11 cellular contexts compared by ENCODE assay signal in the genomic region with DNA sequence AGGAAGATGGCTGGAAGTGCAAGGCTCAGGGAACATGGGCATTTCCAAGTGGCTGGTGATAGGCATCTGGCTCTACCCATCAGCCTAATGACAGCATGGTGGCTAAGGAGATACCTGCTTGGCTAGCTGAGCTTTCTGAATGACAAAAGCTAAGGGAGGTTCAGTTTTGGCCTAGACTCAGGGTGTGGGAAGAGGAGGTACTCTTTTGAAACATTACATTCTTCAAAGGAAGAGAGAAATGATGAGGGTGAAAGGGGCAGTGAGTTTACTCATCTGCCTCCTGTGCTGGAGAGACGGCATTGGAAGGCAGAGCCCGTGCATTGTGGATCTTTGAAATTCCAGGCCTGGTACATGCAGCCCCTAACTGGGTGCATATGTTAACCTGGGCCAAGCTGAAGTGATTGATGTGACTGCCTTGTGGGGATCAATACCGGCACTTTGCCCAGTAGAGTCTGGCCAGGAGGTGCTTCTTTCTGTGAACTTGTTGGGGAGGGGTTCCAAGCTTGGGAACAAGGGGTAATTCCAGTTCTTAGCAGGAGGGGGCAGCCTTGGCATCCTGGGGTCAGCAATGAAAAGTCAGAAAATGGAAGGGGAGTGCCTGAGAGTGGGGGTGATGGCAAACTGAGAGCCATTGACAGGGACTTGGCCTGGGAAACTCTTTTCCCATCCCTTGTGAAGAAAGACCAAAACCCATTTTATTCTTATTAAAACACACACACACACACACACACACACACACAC.
DNase-seq lines count a peak whose midpoint lies in the region; ATAC-seq and TF ChIP-seq lines count a peak whose summit lies in the region.
"Had no signal": no experiment of that assay in that cellular context is flagged by ENCODE, and none has a peak within 500 bp of the region (broad histone marks: within the 10 kb centered on the region; RNA-seq: fewer than 3 reads in every experiment).

No MANE protein-coding gene starts in this region.

- H3K9me3 ChIP-seq in NT2/D1 (ENCODE audit: insufficient read depth, low read length) = no peaks in the 10 kb centered on the region
- H3K9me3 ChIP-seq: gastrocnemius medialis had no signal

- H3K36me3 Mint-ChIP-seq in activated T-helper 2 cell treated with anti-CD3 and anti-CD28 coated beads, Interferon-gamma antibody, Interleukin-2, Interleukin-4, amounts not matched to agents 10 μg/mL and 5 μg/mL and 100 μg/mL, durations not matched to agents 14 hours and 24 hours and 36 hours (ENCODE audit: low read depth) = no peaks in the 10 kb centered on the region
- H3K36me3 Mint-ChIP-seq: naive thymus-derived CD8-positive, alpha-beta T cell had no signal

- no peaks in the 10 kb centered on the region for H3K36me3 ChIP-seq in NT2/D1 (ENCODE audit: insufficient read depth, insufficient read length, low read length)
- H3K36me3 ChIP-seq: gastrocnemius medialis had no signal

- H3K27ac Mint-ChIP-seq in activated T-helper 2 cell treated with anti-CD3 and anti-CD28 coated beads, Interferon-gamma antibody, Interleukin-2, Interleukin-4, amounts not matched to agents 10 μg/mL and 5 μg/mL and 100 μg/mL, durations not matched to agents 14 hours and 24 hours and 36 hours = no peak overlapping the region
- H3K27ac Mint-ChIP-seq: naive thymus-derived CD8-positive, alpha-beta T cell had no signal

- peaks cover 1% of the 10 kb centered on the region for H3K27me3 Mint-ChIP-seq in activated T-helper 2 cell treated with anti-CD3 and anti-CD28 coated beads, Interferon-gamma antibody, Interleukin-2, Interleukin-4, amounts not matched to agents 10 μg/mL and 5 μg/mL and 100 μg/mL, durations not matched to agents 14 hours and 24 hours and 36 hours (ENCODE audit: low read depth)

- H3K27me3 ChIP-seq in NT2/D1 (ENCODE audit: insufficient read depth, insufficient read length) = no peaks in the 10 kb centered on the region
- H3K27me3 ChIP-seq: gastrocnemius medialis had no signal

- H3K4me3 ChIP-seq in NT2/D1 (ENCODE audit: insufficient read length, low read depth) (no peak overlapping the region), fibroblast of mammary gland (ENCODE audit: control insufficient read depth, low read depth, low read length) (no peak overlapping the region)
- H3K4me3 ChIP-seq: gastrocnemius medialis had no signal

- TF ChIP-seq CTCF in GM13977 (IDR thresholded peaks at IDR 0.05; ENCODE audit: extremely low read depth, insufficient read depth, missing control alignments) (peak; percentile 55), fibroblast of mammary gland (conservative IDR thresholded peaks at IDR 0.05; ENCODE audit: control insufficient read depth, insufficient read depth, low read depth, low read length) (peak; percentile 43)

- intact Hi-C loops in activated T-helper 2 cell treated with anti-CD3 and anti-CD28 coated beads, Interferon-gamma antibody, Interleukin-2, Interleukin-4, amounts not matched to agents 10 μg/mL and 5 μg/mL and 100 μg/mL, durations not matched to agents 14 hours and 24 hours and 36 hours (cut with micrococcal nuclease) = loop anchor here (2.0 to 10.0 kb wide), 3 partner anchors 25 to 797 kb away; no protein-coding TSS in a partner anchor

- no peaks in the 10 kb centered on the region for H3K4me1 ChIP-seq in NT2/D1 (ENCODE audit: insufficient read depth, insufficient read length)
- H3K4me1 ChIP-seq: gastrocnemius medialis had no signal

- H3K9ac ChIP-seq in NT2/D1 (ENCODE audit: insufficient read length, low read depth) = no peak overlapping the region

- H3K9me3 Mint-ChIP-seq in activated T-helper 2 cell treated with anti-CD3 and anti-CD28 coated beads, Interferon-gamma antibody, Interleukin-2, Interleukin-4, amounts not matched to agents 10 μg/mL and 5 μg/mL and 100 μg/mL, durations not matched to agents 14 hours and 24 hours and 36 hours = no peaks in the 10 kb centered on the region
- H3K9me3 Mint-ChIP-seq: naive thymus-derived CD8-positive, alpha-beta T cell had no signal

- in situ Hi-C loops in GM13977 (cut with MboI; ENCODE audit: low pct_unique_long_range_greater_than_20kb, low sequenced_read_pairs, unreplicated experiment) = no loop called here

- peaks cover 44% of the 10 kb centered on the region for H3K4me1 Mint-ChIP-seq in activated T-helper 2 cell treated with anti-CD3 and anti-CD28 coated beads, Interferon-gamma antibody, Interleukin-2, Interleukin-4, amounts not matched to agents 10 μg/mL and 5 μg/mL and 100 μg/mL, durations not matched to agents 14 hours and 24 hours and 36 hours (ENCODE audit: low read depth)

- ATAC-seq in GM18861 (IDR thresholded peaks at IDR 0.05; ENCODE audit: unreplicated experiment) = no peak
- ATAC-seq: gastrocnemius medialis; naive thymus-derived CD8-positive, alpha-beta T cell had no signal

- no peak overlapping the region for H3K4me3 Mint-ChIP-seq in activated T-helper 2 cell treated with anti-CD3 and anti-CD28 coated beads, Interferon-gamma antibody, Interleukin-2, Interleukin-4, amounts not matched to agents 10 μg/mL and 5 μg/mL and 100 μg/mL, durations not matched to agents 14 hours and 24 hours and 36 hours (ENCODE audit: low read depth)
- H3K4me3 Mint-ChIP-seq: naive thymus-derived CD8-positive, alpha-beta T cell had no signal

- DNase-seq in COR-L47 (lab: John Stamatoyannopoulos, UW) = peak; percentile 5
- no peak for DNase-seq in GM13977 (ENCODE audit: low spot score)
- DNase-seq in NT2/D1 (ENCODE audit: low read depth, low spot score) = peak; percentile 35
- no peak for DNase-seq in fibroblast of mammary gland (ENCODE audit: low read depth)
- no peak for DNase-seq in foreskin melanocyte
- DNase-seq in NCI-H1092 treated with DMSO at 0.1 percent for 48 hours (lab: John Stamatoyannopoulos, UW) = no peak
- no peak for DNase-seq in activated T-helper 2 cell treated with anti-CD3 and anti-CD28 coated beads, Interferon-gamma antibody, Interleukin-2, Interleukin-4, amounts not matched to agents 10 μg/mL and 5 μg/mL and 100 μg/mL, durations not matched to agents 14 hours and 24 hours and 36 hours (ENCODE audit: low spot score)
- DNase-seq: activated effector memory CD4-positive, alpha-beta T cell treated with anti-CD3 and anti-CD28 coated beads, Interleukin-2, amount 50 U/mL, for 16 hours; gastrocnemius medialis; naive thymus-derived CD8-positive, alpha-beta T cell had no signal

Comparison
In these comparisons a context has a peak if more than half of its experiments do, and no peak if none do; other contexts are left out.
1. DNase-seq: peak in COR-L47 (single experiment) and NT2/D1 (single experiment); none in GM13977 (single experiment), fibroblast of mammary gland (single experiment), foreskin melanocyte (single experiment), NCI-H1092 treated with DMSO at 0.1 percent for 48 hours (single experiment) and activated T-helper 2 cell treated with anti-CD3 and anti-CD28 coated beads, Interferon-gamma antibody, Interleukin-2, Interleukin-4, amounts not matched to agents 10 μg/mL and 5 μg/mL and 100 μg/mL, durations not matched to agents 14 hours and 24 hours and 36 hours (single experiment).